ENCODE assay signal across 1 cellular context in genomic region chr3:149258298-149258697, GRCh38.
TF ChIP-seq lines count a peak whose summit lies in the region.

No MANE protein-coding gene starts in this region.

TF ChIP-seq in IMR-90, 13 proteins besides CTCF, POLR2A, EP300 and RAD21 (continued from another document):
- TF ChIP-seq USF2 (IDR thresholded peaks at IDR 0.05; ENCODE audit: low read depth, low read length), result no peak
- no peak for TF ChIP-seq RCOR1 (IDR thresholded peaks at IDR 0.05; ENCODE audit: insufficient replicate concordance, low read length)
- TF ChIP-seq MXI1 (IDR thresholded peaks at IDR 0.05; ENCODE audit: borderline replicate concordance, low read depth, low read length), result no peak
- TF ChIP-seq MAZ (IDR thresholded peaks at IDR 0.05; ENCODE audit: borderline replicate concordance, low read depth, low read length), result no peak
- TF ChIP-seq NFE2L2 (IDR thresholded peaks at IDR 0.05; ENCODE audit: low read depth, low read length), result no peak
- TF ChIP-seq FOS (IDR thresholded peaks at IDR 0.05; ENCODE audit: low read depth, low read length), result no peak
